Comparison of ENCODE assay signal across 16 cellular contexts in the genomic region with DNA sequence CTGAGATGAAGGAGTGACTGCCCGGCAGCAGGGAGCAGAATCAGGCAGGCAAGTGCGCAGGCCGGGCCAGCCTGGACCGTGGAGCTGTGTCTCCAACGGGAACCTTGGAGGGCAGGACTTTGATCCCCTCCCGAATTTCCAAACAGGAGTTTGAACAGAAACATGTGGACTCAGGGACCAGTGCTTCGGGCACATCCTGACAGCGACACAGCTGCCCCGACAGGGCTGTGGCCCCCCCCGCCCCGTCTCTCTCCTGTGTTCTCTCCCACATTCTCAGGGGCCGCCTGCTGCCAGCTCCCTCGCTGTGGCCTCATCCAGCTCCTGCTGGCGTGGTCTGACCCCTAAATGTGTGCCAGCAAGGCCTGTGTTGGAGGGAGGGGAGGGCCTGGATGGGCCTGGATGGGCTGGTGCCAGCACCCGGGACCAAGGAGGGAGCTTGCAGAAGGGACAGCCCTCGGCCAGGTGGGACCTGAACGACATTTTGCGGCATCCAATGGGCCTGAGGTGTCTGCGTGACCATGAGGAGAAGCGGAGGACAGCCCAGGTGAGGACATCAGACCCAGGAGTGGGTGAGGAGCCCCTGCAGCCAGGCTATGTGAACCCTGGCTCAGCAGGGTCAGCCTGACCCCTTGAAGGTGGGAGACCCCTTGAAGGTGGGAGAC.
DNase-seq lines count a peak whose midpoint lies in the region; ATAC-seq and TF ChIP-seq lines count a peak whose summit lies in the region.
"Had no signal": no experiment of that assay in that cellular context is flagged by ENCODE, and none has a peak within 500 bp of the region (broad histone marks: within the 10 kb centered on the region; RNA-seq: fewer than 3 reads in every experiment).

No MANE protein-coding gene starts in this region.

- H3K27ac ChIP-seq in Panc1 (ENCODE audit: low read length), result no peak overlapping the region
- no peak overlapping the region for H3K27ac ChIP-seq in osteoblast (ENCODE audit: low read depth, low read length)
- H3K27ac ChIP-seq: SJSA1 had no signal

- H3K36me3 ChIP-seq in Panc1 (ENCODE audit: control insufficient read depth, insufficient read depth, low read length) (no peaks in the 10 kb centered on the region), osteoblast (ENCODE audit: insufficient read depth, low read length) (no peaks in the 10 kb centered on the region)
- H3K36me3 ChIP-seq: SJSA1 had no signal

- H3K36me3 Mint-ChIP-seq in CD14-positive monocyte (no peaks in the 10 kb centered on the region), glutamatergic neuron (ENCODE audit: unreplicated experiment) (no peaks in the 10 kb centered on the region)
- H3K36me3 Mint-ChIP-seq: CD4-positive, alpha-beta memory T cell; IgD-negative memory B cell had no signal

- H3K4me3 Mint-ChIP-seq in CD14-positive monocyte (peak overlapping the region in 1 of 2 donors; percentile 26), glutamatergic neuron (ENCODE audit: unreplicated experiment) (no peak overlapping the region)
- H3K4me3 Mint-ChIP-seq: B cell; CD4-positive, alpha-beta memory T cell; IgD-negative memory B cell had no signal

- in situ Hi-C loops in Panc1 (cut with HindIII; ENCODE audit: low pct_unique_long_range_greater_than_20kb, low sequenced_read_pairs), result no loop called here

- H3K9me3 ChIP-seq in Panc1 (ENCODE audit: control insufficient read depth, insufficient read depth, low read depth, low read length) (no peaks in the 10 kb centered on the region), osteoblast (ENCODE audit: low read depth, low read length) (peaks cover 6% of the 10 kb centered on the region)

- no peak overlapping the region for H2AFZ ChIP-seq in osteoblast (ENCODE audit: low read length)

- no peaks in the 10 kb centered on the region for H3K27me3 ChIP-seq in Panc1 (ENCODE audit: control insufficient read depth, insufficient read depth, low read length)
- H3K27me3 ChIP-seq in osteoblast (ENCODE audit: insufficient read depth, low read length), result no peaks in the 10 kb centered on the region
- H3K27me3 ChIP-seq: SJSA1 had no signal

- POLR2A ChIA-PET in Panc1 (lab: Charles Lee), result no interaction called here

- peak; percentile 59; the same call in 1 of the 2 replicates for ATAC-seq in Panc1

- no peak overlapping the region for H3K4me2 ChIP-seq in osteoblast (ENCODE audit: insufficient read depth, low read length)

- TF ChIP-seq CTCF in CD14-positive monocyte (IDR thresholded peaks at IDR 0.05) (no peak), Panc1 (IDR thresholded peaks at IDR 0.05) (no peak), glutamatergic neuron (IDR thresholded peaks at IDR 0.05; ENCODE audit: partially characterized antibody, unreplicated experiment) (no peak), osteoblast (IDR thresholded peaks at IDR 0.05; ENCODE audit: extremely low read depth, low read depth, low read length) (no peak)

- H3K4me3 ChIP-seq in Panc1 (ENCODE audit: low read depth in 2 of 2, low read length in 2 of 2), result no peak overlapping the region
- H3K4me3 ChIP-seq in osteoblast (ENCODE audit: insufficient read depth, low read length), result no peak overlapping the region
- H3K4me3 ChIP-seq: SJSA1 had no signal

- H3K27ac Mint-ChIP-seq in CD14-positive monocyte (no peak overlapping the region), glutamatergic neuron (ENCODE audit: unreplicated experiment) (no peak overlapping the region)
- H3K27ac Mint-ChIP-seq: B cell had no signal

- BruUV-seq in Panc1 (replicated peaks; lab: Mats Ljungman, UMichigan), result no TSS peak

- no peaks in the 10 kb centered on the region for H3K79me2 ChIP-seq in osteoblast (ENCODE audit: insufficient read depth, low read length)

- H3K4me1 Mint-ChIP-seq in CD14-positive monocyte (no peaks in the 10 kb centered on the region), glutamatergic neuron (ENCODE audit: low read depth, unreplicated experiment) (no peaks in the 10 kb centered on the region)

- peaks cover 0 to 10% (median 0%) of the 10 kb centered on the region in 7 donors for H3K9me3 Mint-ChIP-seq in CD14-positive monocyte
- no peaks in the 10 kb centered on the region for H3K9me3 Mint-ChIP-seq in glutamatergic neuron (ENCODE audit: unreplicated experiment)
- H3K9me3 Mint-ChIP-seq: CD4-positive, alpha-beta memory T cell; IgD-negative memory B cell had no signal

- intact Hi-C loops in CD14-positive monocyte (cut with micrococcal nuclease) (no loop called here), Panc1 (cut with micrococcal nuclease; ENCODE audit: unreplicated experiment) (no loop called here)

- H3K27me3 Mint-ChIP-seq in CD14-positive monocyte (ENCODE audit: low read depth in 3 of 3) (peaks cover 0 to 2% (median 0%) of the 10 kb centered on the region in 3 donors), glutamatergic neuron (ENCODE audit: unreplicated experiment) (no peaks in the 10 kb centered on the region)
- H3K27me3 Mint-ChIP-seq: B cell; CD4-positive, alpha-beta memory T cell; IgD-negative memory B cell had no signal

- DNase-seq in CD14-positive monocyte (ENCODE audit: low spot score) (peak; percentile 38), Panc1 (ENCODE audit: low read depth, low spot score) (no peak), glutamatergic neuron (peak; percentile 10), osteoblast (ENCODE audit: insufficient read length, low spot score, missing footprints) (peak; percentile 62), DMS53 treated with DMSO at 0.1 percent for 48 hours (lab: John Stamatoyannopoulos, UW; ENCODE audit: unreplicated experiment) (no peak), HK-2 (ENCODE audit: unreplicated experiment) (no peak), foreskin melanocyte (no peak)
- DNase-seq: Calu3; CD4-positive, alpha-beta memory T cell; DMS53; NCI-H1930; NCI-H69; RPMI8226 had no signal

- CTCF ChIA-PET in Panc1 (lab: Charles Lee), result interaction anchor here (0.6 kb wide), 1 partner anchor 127 kb away, joined by 5 read pairs; no protein-coding TSS in a partner anchor

- H3K4me1 ChIP-seq in Panc1 (ENCODE audit: control insufficient read depth, insufficient read depth, low read length) (no peaks in the 10 kb centered on the region), osteoblast (ENCODE audit: insufficient read depth, low read length) (no peaks in the 10 kb centered on the region)

- H4K20me1 ChIP-seq in osteoblast (ENCODE audit: insufficient read depth, low read length), result no peaks in the 10 kb centered on the region

Comparison
In these comparisons a context has a peak if more than half of its experiments do, and no peak if none do; other contexts are left out.
1. DNase-seq: peak in CD14-positive monocyte (single experiment), glutamatergic neuron (single experiment) and osteoblast (single experiment); none in Panc1 (single experiment), DMS53 treated with DMSO at 0.1 percent for 48 hours (single experiment), HK-2 (single experiment) and foreskin melanocyte (single experiment).